Comparison of ENCODE assay signal across 23 cellular contexts in genomic region chr1:190399233-190399632, GRCh38.
"Had no signal": no experiment of that assay in that cellular context is flagged by ENCODE, and none has a peak within 500 bp of the region (broad histone marks: within the 10 kb centered on the region; RNA-seq: fewer than 3 reads in every experiment).

No MANE protein-coding gene starts in this region.

- H3K27me3 ChIP-seq: adrenal gland, colonic mucosa, Peyer's patch, SJCRH30 had no signal

- ATAC-seq: activated CD4-positive, CD25-positive, alpha-beta regulatory T cell treated with anti-CD3 and anti-CD28 coated beads, Interleukin-2, amount 50 U/mL, for 24 hours; activated CD8-positive, alpha-beta T cell treated with anti-CD3 and anti-CD28 coated beads for 36 hours had no signal

- H3K9me2 ChIP-seq: SK-N-SH had no signal

- DNase-seq: activated CD4-positive, alpha-beta T cell treated with anti-CD3 and anti-CD28 coated beads for 4 hours; activated CD8-positive, alpha-beta memory T cell treated with anti-CD3 and anti-CD28 coated beads, Interleukin-2, amount 50 U/mL, for 4 hours; activated CD8-positive, alpha-beta T cell treated with anti-CD3 and anti-CD28 coated beads for 36 hours; activated naive CD4-positive, alpha-beta T cell treated with anti-CD3 and anti-CD28 coated beads, Interleukin-2, amount 50 U/mL, for 16 hours; activated naive CD8-positive, alpha-beta T cell treated with anti-CD3 and anti-CD28 coated beads, Interleukin-2, amount 10 ng/mL, durations not matched to agents 7 days and 5 days; adrenal gland; anterior cingulate cortex; cerebellar nuclear complex; colonic mucosa; NCI-H1105 treated with DMSO at 0.1 percent for 48 hours; NCI-H1436 treated with DMSO at 0.1 percent for 48 hours; NCI-H187; NCI-H2171 treated with DMSO at 0.1 percent for 48 hours; NCI-H226; NCI-H526; NCI-H774; Peyer's patch; Right ventricle myocardium superior; SJCRH30; SK-N-SH; SW 1271 had no signal

- H3K9ac ChIP-seq: SK-N-SH had no signal

- H3K4me3 ChIP-seq: adrenal gland, colonic mucosa, Peyer's patch, SJCRH30 had no signal

- H3K36me3 ChIP-seq: adrenal gland, colonic mucosa, Peyer's patch, SJCRH30 had no signal

- H3K9me3 ChIP-seq: adrenal gland, colonic mucosa, Peyer's patch, SJCRH30, SK-N-SH had no signal

- H3K27ac ChIP-seq: adrenal gland, colonic mucosa, Peyer's patch, RWPE1, SJCRH30 had no signal

- H3K4me2 ChIP-seq: SK-N-SH had no signal
